ENCODE assay signal across 27 cellular contexts in the genomic region with DNA sequence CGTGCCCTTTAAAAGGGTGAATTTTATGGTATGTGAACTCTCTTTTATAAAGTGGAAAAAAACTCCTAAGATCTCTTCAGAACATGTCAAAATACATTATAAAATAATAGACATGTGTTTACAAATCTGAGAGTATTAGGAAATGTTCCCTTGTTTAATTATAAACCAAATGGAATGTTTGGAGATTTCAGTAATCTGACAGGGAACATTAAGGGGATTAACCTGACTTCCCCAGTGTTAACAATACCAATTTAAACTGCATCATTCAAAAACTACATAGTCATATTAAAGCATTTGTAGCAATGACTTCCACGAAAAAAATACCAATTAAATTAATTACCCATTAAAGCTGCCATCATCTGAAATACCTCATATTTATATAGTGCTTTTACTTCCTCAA. TPM values are rescaled to one million over a fixed set of nuclear protein-coding genes. Genes with fewer than 3 reads are reported as not detected.
DNase-seq lines count a peak whose midpoint lies in the region; ATAC-seq and TF ChIP-seq lines count a peak whose summit lies in the region.
"Had no signal": no experiment of that assay in that cellular context is flagged by ENCODE, and none has a peak within 500 bp of the region (broad histone marks: within the 10 kb centered on the region; RNA-seq: fewer than 3 reads in every experiment).

No MANE protein-coding gene starts in this region.

- H3K9me3 Mint-ChIP-seq in Caco-2 (ENCODE audit: unreplicated experiment): no peaks in the 10 kb centered on the region
- H3K9me3 Mint-ChIP-seq: activated naive CD8-positive, alpha-beta T cell treated with anti-CD3 and anti-CD28 coated beads, Interleukin-2, amount 10 ng/mL, durations not matched to agents 7 days and 5 days; nephron progenitor cell had no signal

- H3K4me3 Mint-ChIP-seq in Caco-2 (ENCODE audit: unreplicated experiment): peak overlapping the region; percentile 100
- H3K4me3 Mint-ChIP-seq: activated CD4-positive, alpha-beta T cell treated with anti-CD3 and anti-CD28 coated beads for 36 hours; activated CD8-positive, alpha-beta T cell treated with anti-CD3 and anti-CD28 coated beads, Interleukin-2, amount 10 ng/mL, durations not matched to agents 7 days and 5 days had no signal

- no peak for DNase-seq in Caco-2
- peak; percentile 68 for DNase-seq in retinal pigment epithelial cell (ENCODE audit: low read depth)
- no peak for DNase-seq in BE2C
- DNase-seq in NCI-H1048 (lab: John Stamatoyannopoulos, UW): no peak
- DNase-seq: activated CD4-positive, alpha-beta T cell treated with anti-CD3 and anti-CD28 coated beads for 36 hours; activated CD8-positive, alpha-beta T cell treated with anti-CD3 and anti-CD28 coated beads, Interleukin-2, amount 10 ng/mL, durations not matched to agents 7 days and 5 days; activated naive CD8-positive, alpha-beta T cell treated with anti-CD3 and anti-CD28 coated beads, Interleukin-2, amount 10 ng/mL, durations not matched to agents 7 days and 5 days; central memory CD4-positive, alpha-beta T cell; DMS79; GDM1; MG63; midbrain; NCI-H1417 treated with DMSO at 0.1 percent for 48 hours; NCI-H2081 treated with DMSO at 0.1 percent for 48 hours; nephron progenitor cell; OCI-M1; pancreas; stimulated activated CD4-positive, alpha-beta T cell treated with anti-CD3 and anti-CD28 coated beads, Interleukin-15, amount 100 ng/mL, for 24 hours; stimulated activated naive CD4-positive, alpha-beta T cell; T-helper 2 cell had no signal

- WGBS in liver: 38% methylated on average over 2 of the region's 2 CpGs

- H3K27ac ChIP-seq in VCaP (peak overlapping the region; percentile 96), liver (ENCODE audit: low read depth in 1 of 2, low read length in 2 of 2) (peak overlapping the region; percentile 95 to 100)
- H3K27ac ChIP-seq: ascending aorta, thoracic aorta had no signal

- intact Hi-C loops in Caco-2 (cut with micrococcal nuclease; ENCODE audit: unreplicated experiment): loop anchor here (10.0 kb wide), 1 partner anchor 396 kb away; a partner anchor contains a TSS

- TF ChIP-seq CTCF in Caco-2 (IDR thresholded peaks at IDR 0.05; ENCODE audit: insufficient read depth in 1 of 2, low read depth in 1 of 2, low read length in 1 of 2, severe bottlenecking in 1 of 2, unreplicated experiment in 1 of 2) (no peak), VCaP (conservative IDR thresholded peaks at IDR 0.05) (no peak), liver (IDR thresholded peaks at IDR 0.05; ENCODE audit: low read depth, low read length, missing input control) (no peak), retinal pigment epithelial cell (conservative IDR thresholded peaks at IDR 0.05; ENCODE audit: low read depth, low read length) (no peak), BE2C (IDR thresholded peaks at IDR 0.05; ENCODE audit: low read depth, low read length) (no peak)

- peak overlapping the region; percentile 99 for H3K4me3 ChIP-seq in Caco-2 (ENCODE audit: low read depth, low read length)
- H3K4me3 ChIP-seq in liver (ENCODE audit: low read depth in 1 of 3, low read length in 3 of 3): peak overlapping the region; percentile 82 to 92 (median 88)
- H3K4me3 ChIP-seq in retinal pigment epithelial cell (ENCODE audit: low read length): no peak overlapping the region
- H3K4me3 ChIP-seq in BE2C (ENCODE audit: low read depth, low read length): no peak overlapping the region
- H3K4me3 ChIP-seq: ascending aorta, MG63, thoracic aorta had no signal

- peak in 1 of 2 donors; percentile 11 for TF ChIP-seq RAD21 in liver (IDR thresholded peaks at IDR 0.05)

- H3K27ac Mint-ChIP-seq in Caco-2 (ENCODE audit: unreplicated experiment): peak overlapping the region; percentile 100
- H3K27ac Mint-ChIP-seq: activated CD4-positive, alpha-beta T cell treated with anti-CD3 and anti-CD28 coated beads for 36 hours; activated CD8-positive, alpha-beta T cell treated with anti-CD3 and anti-CD28 coated beads, Interleukin-2, amount 10 ng/mL, durations not matched to agents 7 days and 5 days; activated naive CD8-positive, alpha-beta T cell treated with anti-CD3 and anti-CD28 coated beads, Interleukin-2, amount 10 ng/mL, durations not matched to agents 7 days and 5 days; nephron progenitor cell had no signal

- no TSS peak for BruUV-seq in Caco-2 (replicated peaks; lab: Mats Ljungman, UMichigan)

- H3K9me3 ChIP-seq in Caco-2 (no peaks in the 10 kb centered on the region), liver (ENCODE audit: control insufficient read depth in 4 of 4, low read length in 3 of 4) (no peaks in the 10 kb centered on the region), BE2C (0 out of 2 replicates have a peak, but pooled peaks cover 4% of the 10 kb centered on the region)
- H3K9me3 ChIP-seq: ascending aorta, MG63, pancreas, thoracic aorta had no signal

- CTCF ChIA-PET in Caco-2 (lab: Charles Lee): no interaction called here

- ATAC-seq in esophagus mucosa: no peak
- no peak for ATAC-seq in HG03095 (IDR thresholded peaks at IDR 0.05; ENCODE audit: unreplicated experiment)
- ATAC-seq: activated CD4-positive, alpha-beta T cell treated with anti-CD3 and anti-CD28 coated beads for 36 hours; activated CD8-positive, alpha-beta T cell treated with anti-CD3 and anti-CD28 coated beads, Interleukin-2, amount 10 ng/mL, durations not matched to agents 7 days and 5 days; Right ventricle myocardium inferior had no signal

- H3K27me3 ChIP-seq in Caco-2 (replicated peaks; ENCODE audit: control insufficient read depth, insufficient read depth, low read length) (no peaks in the 10 kb centered on the region), liver (ENCODE audit: control insufficient read depth in 4 of 4, insufficient read depth in 4 of 4, low read length in 3 of 4) (no peaks in the 10 kb centered on the region), BE2C (peaks cover 96% of the 10 kb centered on the region)
- H3K27me3 ChIP-seq: ascending aorta, pancreas had no signal

- peaks cover 31% of the 10 kb centered on the region for H3K36me3 Mint-ChIP-seq in Caco-2 (ENCODE audit: insufficient read depth, unreplicated experiment)
- H3K36me3 Mint-ChIP-seq: activated naive CD8-positive, alpha-beta T cell treated with anti-CD3 and anti-CD28 coated beads, Interleukin-2, amount 10 ng/mL, durations not matched to agents 7 days and 5 days had no signal

- peaks cover 35% of the 10 kb centered on the region for H3K4me1 Mint-ChIP-seq in Caco-2 (ENCODE audit: low read depth, unreplicated experiment)
- H3K4me1 Mint-ChIP-seq: nephron progenitor cell had no signal

- H3K36me3 ChIP-seq in Caco-2 (ENCODE audit: control insufficient read depth, insufficient read depth, low read length) (no peaks in the 10 kb centered on the region), liver (ENCODE audit: control insufficient read depth in 4 of 4, insufficient read depth in 3 of 4, low read depth in 1 of 4, low read length in 3 of 4) (no peaks in the 10 kb centered on the region), BE2C (no peaks in the 10 kb centered on the region)
- H3K36me3 ChIP-seq: ascending aorta, MG63, pancreas, thoracic aorta had no signal

- H3K4me1 ChIP-seq in Caco-2: peaks cover 39% of the 10 kb centered on the region
- H3K4me1 ChIP-seq in liver (ENCODE audit: control insufficient read depth in 4 of 4, insufficient read depth in 4 of 4, low read length in 3 of 4): peaks cover 4 to 39% (median 31%) of the 10 kb centered on the region in 4 donors
- H3K4me1 ChIP-seq in BE2C: no peaks in the 10 kb centered on the region

- POLR2A ChIA-PET in Caco-2 (lab: Charles Lee): no interaction called here

- H3K27me3 Mint-ChIP-seq in Caco-2 (ENCODE audit: insufficient read depth, unreplicated experiment): no peaks in the 10 kb centered on the region

- H3K9ac ChIP-seq in liver (ENCODE audit: low read depth in 1 of 2, low read length in 2 of 2): peak overlapping the region; percentile 75 to 97

TF ChIP-seq in liver, 16 proteins besides CTCF, POLR2A, EP300 and RAD21 (continues in another document):
- TF ChIP-seq GABPA (IDR thresholded peaks at IDR 0.05 in 1 of 2, conservative IDR thresholded peaks at IDR 0.05 in 1 of 2) (no peak), HNF4A (conservative IDR thresholded peaks at IDR 0.05) (peak in 1 of 2 donors; percentile 18), SP1 (IDR thresholded peaks at IDR 0.05) (peak; percentile 27), RXRA (IDR thresholded peaks at IDR 0.05) (peak in 1 of 2 donors; percentile 11), NR2F2 (IDR thresholded peaks at IDR 0.05) (no peak), EGR1 (IDR thresholded peaks at IDR 0.05; ENCODE audit: low read depth in 2 of 2) (no peak), FOXA2 (IDR thresholded peaks at IDR 0.05) (peak; percentile 35), YY1 (IDR thresholded peaks at IDR 0.05) (no peak)
- TF ChIP-seq, protein P1, sequence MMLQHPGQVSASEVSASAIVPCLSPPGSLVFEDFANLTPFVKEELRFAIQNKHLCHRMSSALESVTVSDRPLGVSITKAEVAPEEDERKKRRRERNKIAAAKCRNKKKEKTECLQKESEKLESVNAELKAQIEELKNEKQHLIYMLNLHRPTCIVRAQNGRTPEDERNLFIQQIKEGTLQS (IDR thresholded peaks at IDR 0.05): no peak
- TF ChIP-seq, protein P2, sequence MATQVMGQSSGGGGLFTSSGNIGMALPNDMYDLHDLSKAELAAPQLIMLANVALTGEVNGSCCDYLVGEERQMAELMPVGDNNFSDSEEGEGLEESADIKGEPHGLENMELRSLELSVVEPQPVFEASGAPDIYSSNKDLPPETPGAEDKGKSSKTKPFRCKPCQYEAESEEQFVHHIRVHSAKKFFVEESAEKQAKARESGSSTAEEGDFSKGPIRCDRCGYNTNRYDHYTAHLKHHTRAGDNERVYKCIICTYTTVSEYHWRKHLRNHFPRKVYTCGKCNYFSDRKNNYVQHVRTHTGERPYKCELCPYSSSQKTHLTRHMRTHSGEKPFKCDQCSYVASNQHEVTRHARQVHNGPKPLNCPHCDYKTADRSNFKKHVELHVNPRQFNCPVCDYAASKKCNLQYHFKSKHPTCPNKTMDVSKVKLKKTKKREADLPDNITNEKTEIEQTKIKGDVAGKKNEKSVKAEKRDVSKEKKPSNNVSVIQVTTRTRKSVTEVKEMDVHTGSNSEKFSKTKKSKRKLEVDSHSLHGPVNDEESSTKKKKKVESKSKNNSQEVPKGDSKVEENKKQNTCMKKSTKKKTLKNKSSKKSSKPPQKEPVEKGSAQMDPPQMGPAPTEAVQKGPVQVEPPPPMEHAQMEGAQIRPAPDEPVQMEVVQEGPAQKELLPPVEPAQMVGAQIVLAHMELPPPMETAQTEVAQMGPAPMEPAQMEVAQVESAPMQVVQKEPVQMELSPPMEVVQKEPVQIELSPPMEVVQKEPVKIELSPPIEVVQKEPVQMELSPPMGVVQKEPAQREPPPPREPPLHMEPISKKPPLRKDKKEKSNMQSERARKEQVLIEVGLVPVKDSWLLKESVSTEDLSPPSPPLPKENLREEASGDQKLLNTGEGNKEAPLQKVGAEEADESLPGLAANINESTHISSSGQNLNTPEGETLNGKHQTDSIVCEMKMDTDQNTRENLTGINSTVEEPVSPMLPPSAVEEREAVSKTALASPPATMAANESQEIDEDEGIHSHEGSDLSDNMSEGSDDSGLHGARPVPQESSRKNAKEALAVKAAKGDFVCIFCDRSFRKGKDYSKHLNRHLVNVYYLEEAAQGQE (IDR thresholded peaks at IDR 0.05): no peak

RNA-seq across cellular contexts. Expression of a gene that starts 1.6 kb away (rescaled TPM):
- total RNA-seq in Caco-2 (2022) (174 and 184 TPM in 2 replicates), liver (10 to 100 TPM; 25.9 to 53.9 TPM), esophagus mucosa (58.1 TPM)
- 10 to 100 TPM in 1 of 2 donors, 1 to 10 TPM in 1; 9.9 to 12.2 TPM for polyA plus RNA-seq in liver
- 1.5 TPM for polyA plus RNA-seq in BE2C (2012; ENCODE audit: insufficient read depth, insufficient read length, low read depth)

Comparison
In these comparisons a context has a peak if more than half of its experiments do, and no peak if none do; other contexts are left out.
1. H3K4me3 ChIP-seq: peak in Caco-2 (single experiment) and liver (3 of 3); none in retinal pigment epithelial cell (single experiment) and BE2C (single experiment).